Comparison of ENCODE assay signal across 1 cellular context in genomic region chr11:763073-763463, GRCh38.
TF ChIP-seq lines count a peak whose summit lies in the region.

No MANE protein-coding gene starts in this region.

TF ChIP-seq in K562, 482 proteins besides CTCF, POLR2A, EP300 and RAD21 (continued from another document):
- no peak for TF ChIP-seq RREB1 (CRISPR knock-in tag; IDR thresholded peaks at IDR 0.05)
